In the genomic region with DNA sequence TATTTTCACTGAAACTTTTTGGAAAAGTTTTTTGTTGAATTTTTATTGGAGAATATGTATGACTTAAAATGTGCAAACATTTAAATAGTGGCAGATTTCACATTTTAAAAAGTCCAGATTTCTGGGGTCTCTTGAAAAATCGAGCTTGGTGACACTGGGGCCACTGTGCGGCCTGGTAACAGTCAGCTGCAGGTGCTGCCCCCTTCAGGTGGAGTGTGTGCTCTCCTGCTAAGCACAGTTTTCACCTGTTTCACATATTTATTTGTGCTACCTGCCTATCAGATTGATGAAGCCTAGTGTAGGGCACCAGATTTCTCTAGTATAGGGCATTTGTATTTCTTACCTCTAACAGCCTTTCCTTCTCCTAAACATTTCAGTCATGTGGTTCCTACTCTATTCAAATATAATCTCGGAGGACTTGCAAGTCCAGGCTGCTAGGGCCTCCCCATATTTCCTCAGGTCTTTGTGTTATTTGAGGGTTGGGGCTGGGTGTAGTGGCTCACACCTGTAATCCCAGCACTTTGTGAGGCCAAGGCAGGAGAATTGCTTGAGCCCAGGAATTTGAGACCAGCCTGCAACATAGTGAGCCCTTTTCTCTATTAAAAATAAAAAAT, we compare ENCODE assay signal across 1 cellular context.
TF ChIP-seq lines count a peak whose summit lies in the region.

No MANE protein-coding gene starts in this region.

TF ChIP-seq in GM12878, 131 proteins besides CTCF, POLR2A, EP300 and RAD21 (continued from another document):
- TF ChIP-seq, protein P1, sequence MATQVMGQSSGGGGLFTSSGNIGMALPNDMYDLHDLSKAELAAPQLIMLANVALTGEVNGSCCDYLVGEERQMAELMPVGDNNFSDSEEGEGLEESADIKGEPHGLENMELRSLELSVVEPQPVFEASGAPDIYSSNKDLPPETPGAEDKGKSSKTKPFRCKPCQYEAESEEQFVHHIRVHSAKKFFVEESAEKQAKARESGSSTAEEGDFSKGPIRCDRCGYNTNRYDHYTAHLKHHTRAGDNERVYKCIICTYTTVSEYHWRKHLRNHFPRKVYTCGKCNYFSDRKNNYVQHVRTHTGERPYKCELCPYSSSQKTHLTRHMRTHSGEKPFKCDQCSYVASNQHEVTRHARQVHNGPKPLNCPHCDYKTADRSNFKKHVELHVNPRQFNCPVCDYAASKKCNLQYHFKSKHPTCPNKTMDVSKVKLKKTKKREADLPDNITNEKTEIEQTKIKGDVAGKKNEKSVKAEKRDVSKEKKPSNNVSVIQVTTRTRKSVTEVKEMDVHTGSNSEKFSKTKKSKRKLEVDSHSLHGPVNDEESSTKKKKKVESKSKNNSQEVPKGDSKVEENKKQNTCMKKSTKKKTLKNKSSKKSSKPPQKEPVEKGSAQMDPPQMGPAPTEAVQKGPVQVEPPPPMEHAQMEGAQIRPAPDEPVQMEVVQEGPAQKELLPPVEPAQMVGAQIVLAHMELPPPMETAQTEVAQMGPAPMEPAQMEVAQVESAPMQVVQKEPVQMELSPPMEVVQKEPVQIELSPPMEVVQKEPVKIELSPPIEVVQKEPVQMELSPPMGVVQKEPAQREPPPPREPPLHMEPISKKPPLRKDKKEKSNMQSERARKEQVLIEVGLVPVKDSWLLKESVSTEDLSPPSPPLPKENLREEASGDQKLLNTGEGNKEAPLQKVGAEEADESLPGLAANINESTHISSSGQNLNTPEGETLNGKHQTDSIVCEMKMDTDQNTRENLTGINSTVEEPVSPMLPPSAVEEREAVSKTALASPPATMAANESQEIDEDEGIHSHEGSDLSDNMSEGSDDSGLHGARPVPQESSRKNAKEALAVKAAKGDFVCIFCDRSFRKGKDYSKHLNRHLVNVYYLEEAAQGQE (IDR thresholded peaks at IDR 0.05; ENCODE audit: low read depth, low read length), result no peak
- TF ChIP-seq ZNF207 (IDR thresholded peaks at IDR 0.05; ENCODE audit: borderline replicate concordance), result no peak
TF ChIP-seq in GM12878: peak in this region for 0.
